In genomic region chr6:7137335-7138106, GRCh38 we compare ENCODE assay signal across 8 cellular contexts. TPM values are rescaled to one million over a fixed set of nuclear protein-coding genes. Genes with fewer than 3 reads are reported as not detected.
DNase-seq lines count a peak whose midpoint lies in the region; ATAC-seq and TF ChIP-seq lines count a peak whose summit lies in the region.

No MANE protein-coding gene starts in this region.

- no peaks in the 10 kb centered on the region for H3K9me3 ChIP-seq in neural progenitor cell (ENCODE audit: low read depth)
- H3K9me3 ChIP-seq in upper lobe of left lung = no peaks in the 10 kb centered on the region

- peaks cover 71% of the 10 kb centered on the region for H3K4me1 Mint-ChIP-seq in activated CD4-positive, alpha-beta memory T cell treated with anti-CD3 and anti-CD28 coated beads for 36 hours (ENCODE audit: low read depth)
- H3K4me1 Mint-ChIP-seq in neural progenitor cell = peaks cover 44% of the 10 kb centered on the region

- H3F3A ChIP-seq in neural progenitor cell (ENCODE audit: low read depth) = peaks cover 38% of the 10 kb centered on the region

- ATAC-seq in upper lobe of left lung (ENCODE audit: low FRiP score in 2 of 2) = peak in 1 of 2 donors; percentile 40

- H3K4me3 Mint-ChIP-seq in activated CD4-positive, alpha-beta memory T cell treated with anti-CD3 and anti-CD28 coated beads for 36 hours = peak overlapping the region; percentile 68
- H3K4me3 Mint-ChIP-seq in neural progenitor cell = peak overlapping the region; percentile 74

- POLR2A ChIA-PET in activated CD4-positive, alpha-beta memory T cell treated with anti-CD3 and anti-CD28 coated beads for 36 hours (lab: Charles Lee) = interaction anchor here (1.0 to 4.0 kb wide), 6 partner anchors 9 to 50 kb away, joined by 4 to 36 read pairs (median 6); partner anchors contain the start of gene RREB1

- CTCF ChIA-PET in activated CD4-positive, alpha-beta memory T cell treated with anti-CD3 and anti-CD28 coated beads for 36 hours (lab: Charles Lee) = interaction anchor here (1.3 to 1.7 kb wide), 2 partner anchors 8 to 50 kb away, joined by 5 to 6 read pairs; no protein-coding TSS in a partner anchor

- TF ChIP-seq CTCF in neural progenitor cell (IDR thresholded peaks at IDR 0.05) (no peak), upper lobe of left lung (IDR thresholded peaks at IDR 0.05) (no peak)

- H3K4me3 ChIP-seq in H7 (ENCODE audit: insufficient read depth, low read depth, low read length) = no peak overlapping the region
- H3K4me3 ChIP-seq in neural progenitor cell = no peak overlapping the region
- H3K4me3 ChIP-seq in upper lobe of left lung = peak overlapping the region in 1 of 4 donors; percentile 28

- peaks cover 69% of the 10 kb centered on the region for H4K20me1 ChIP-seq in neural progenitor cell (ENCODE audit: low read depth)

- TF ChIP-seq POLR2A in upper lobe of left lung (IDR thresholded peaks at IDR 0.05) = peak in 1 of 4 donors; percentile 15

- no peak overlapping the region for H3K9ac ChIP-seq in neural progenitor cell

- H3K4me1 ChIP-seq in neural progenitor cell = peaks cover 42% of the 10 kb centered on the region
- peaks cover 29 to 66% (median 55%) of the 10 kb centered on the region in 4 donors for H3K4me1 ChIP-seq in upper lobe of left lung

- peak overlapping the region; percentile 86 for H3K27ac Mint-ChIP-seq in activated CD4-positive, alpha-beta memory T cell treated with anti-CD3 and anti-CD28 coated beads for 36 hours
- peak overlapping the region; percentile 64 for H3K27ac Mint-ChIP-seq in neural progenitor cell

- no peaks in the 10 kb centered on the region for H3K36me3 ChIP-seq in H7 (replicated peaks; ENCODE audit: control insufficient read depth, insufficient read depth, low read length)
- no peaks in the 10 kb centered on the region for H3K36me3 ChIP-seq in neural progenitor cell
- no peaks in the 10 kb centered on the region for H3K36me3 ChIP-seq in upper lobe of left lung

- H3K27ac ChIP-seq in epithelial cell of prostate = peak overlapping the region; percentile 50
- no peak overlapping the region for H3K27ac ChIP-seq in neural progenitor cell
- peak overlapping the region; percentile 71 to 92 (median 80) for H3K27ac ChIP-seq in upper lobe of left lung

- intact Hi-C loops in activated CD4-positive, alpha-beta memory T cell treated with anti-CD3 and anti-CD28 coated beads for 36 hours (cut with micrococcal nuclease) = loop anchor here (1.0 to 5.0 kb wide), 4 partner anchors 11 to 340 kb away; partner anchors contain the start of genes CAGE1, RIOK1 and RREB1

- H3K9me3 Mint-ChIP-seq in activated CD4-positive, alpha-beta memory T cell treated with anti-CD3 and anti-CD28 coated beads for 36 hours = no peaks in the 10 kb centered on the region
- H3K9me3 Mint-ChIP-seq in neural progenitor cell = no peaks in the 10 kb centered on the region

- peak overlapping the region; percentile 33 for H3K4me2 ChIP-seq in neural progenitor cell

- DNase-seq in GM04504 (ENCODE audit: low read depth) (peak; percentile 40), H7 (peak; percentile 56), MV-4-11 (lab: John Stamatoyannopoulos, UW) (peak; percentile 80), epithelial cell of prostate (ENCODE audit: low read depth, low spot score) (no peak), neural progenitor cell (ENCODE audit: low spot score) (peak; percentile 48), upper lobe of left lung (peak in 1 of 2 donors; percentile 70), NCI-H1694 treated with DMSO at 0.1 percent for 48 hours (lab: John Stamatoyannopoulos, UW) (no peak)
- peak; percentile 83 for DNase-seq in activated CD4-positive, alpha-beta memory T cell treated with anti-CD3 and anti-CD28 coated beads for 36 hours

- H3K27me3 ChIP-seq in H7 (ENCODE audit: control insufficient read depth, insufficient read depth, low read length) = no peaks in the 10 kb centered on the region
- H3K27me3 ChIP-seq in neural progenitor cell = peaks cover 9% of the 10 kb centered on the region
- no peaks in the 10 kb centered on the region for H3K27me3 ChIP-seq in upper lobe of left lung

- H3K27me3 Mint-ChIP-seq in activated CD4-positive, alpha-beta memory T cell treated with anti-CD3 and anti-CD28 coated beads for 36 hours = no peaks in the 10 kb centered on the region
- peaks cover 4% of the 10 kb centered on the region for H3K27me3 Mint-ChIP-seq in neural progenitor cell (ENCODE audit: insufficient read depth, low read depth)

- peaks cover 58% of the 10 kb centered on the region for H3K79me2 ChIP-seq in neural progenitor cell (ENCODE audit: low read depth)

- WGBS in upper lobe of left lung, 2 donors = 13 to 16% methylated on average over 11 of the region's 11 CpGs

- TF ChIP-seq EP300 in upper lobe of left lung (IDR thresholded peaks at IDR 0.05) = no peak

- no peak overlapping the region for H2AFZ ChIP-seq in neural progenitor cell (replicated peaks)

- no peaks in the 10 kb centered on the region for H3K36me3 Mint-ChIP-seq in activated CD4-positive, alpha-beta memory T cell treated with anti-CD3 and anti-CD28 coated beads for 36 hours
- H3K36me3 Mint-ChIP-seq in neural progenitor cell = no peaks in the 10 kb centered on the region

RNA-seq across cellular contexts. Expression of gene RREB1, which starts 29.8 kb away (rescaled TPM):
- total RNA-seq in H7 (2014; rRNA removed; shearing (Covaris generic)) = 24.2 and 31.9 TPM in 2 replicates
- total RNA-seq in activated CD4-positive, alpha-beta memory T cell treated with anti-CD3 and anti-CD28 coated beads for 36 hours = 10 to 100 TPM; 13.0 to 13.5 TPM
- total RNA-seq in neural progenitor cell (ENCODE audit: low replicate concordance) = 12.1 and 13.1 TPM in 2 replicates
- 100 to 1,000 TPM in 2 of 6 donors, 10 to 100 TPM in 4; 44.2 to 112 (median 60.5) TPM for total RNA-seq in upper lobe of left lung

Comparison
In these comparisons a context has a peak if more than half of its experiments do, and no peak if none do; other contexts are left out.
1. DNase-seq: peak in GM04504 (single experiment), H7 (single experiment), MV-4-11 (single experiment), activated CD4-positive, alpha-beta memory T cell treated with anti-CD3 and anti-CD28 coated beads for 36 hours (single experiment) and neural progenitor cell (single experiment); none in epithelial cell of prostate (single experiment) and NCI-H1694 treated with DMSO at 0.1 percent for 48 hours (single experiment).